ENCODE assay signal across 8 cellular contexts in the genomic region with DNA sequence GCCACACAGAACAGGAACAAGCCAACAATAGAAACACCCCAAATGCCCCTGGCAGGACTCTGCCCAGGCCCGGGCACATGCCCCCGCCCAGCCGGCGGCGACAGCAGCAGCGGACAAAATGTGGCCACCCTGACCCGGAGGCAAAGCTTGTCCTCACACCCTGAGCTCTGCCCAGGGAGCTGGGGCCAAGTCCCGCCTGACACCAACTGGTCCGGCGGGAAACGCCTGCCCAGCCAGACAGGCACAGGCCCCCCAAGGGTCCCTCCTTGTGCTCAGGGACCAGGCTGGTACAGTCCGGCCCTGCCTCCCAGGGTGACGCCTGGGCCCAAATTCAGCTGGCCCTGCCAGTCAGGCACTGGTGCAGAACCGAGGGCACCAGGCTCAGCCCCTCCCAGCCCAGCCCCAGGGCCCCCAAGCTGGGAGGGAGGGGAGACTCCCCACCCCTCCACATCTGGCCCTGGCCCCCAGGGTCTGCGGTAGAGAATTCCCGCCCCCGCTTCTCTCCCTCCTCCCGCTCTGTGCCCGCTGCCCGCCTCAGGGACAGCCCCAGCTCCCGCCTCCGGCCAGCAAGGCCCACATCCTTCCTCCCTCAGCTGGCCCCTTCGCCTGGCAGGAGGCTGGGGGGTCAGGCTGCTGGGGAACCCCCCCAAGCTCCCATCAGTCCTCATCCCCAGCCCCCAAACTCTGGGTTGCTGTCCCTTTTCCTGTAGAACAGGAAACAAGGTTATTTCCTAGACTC. TPM values are rescaled to one million over a fixed set of nuclear protein-coding genes. Genes with fewer than 3 reads are reported as not detected.
A peak's percentile ranks its signal among the peaks of the same experiment; 100 is the strongest.
DNase-seq lines count a peak whose midpoint lies in the region; ATAC-seq, FAIRE-seq and TF ChIP-seq lines count a peak whose summit lies in the region.

No MANE protein-coding gene starts in this region.

- POLR2A ChIA-PET in CD8-positive, alpha-beta T cell (lab: Charles Lee), result interaction anchor here (0.9 to 1.3 kb wide), 3 partner anchors 18 to 70 kb away, joined by 3 to 4 read pairs (median 3); a partner anchor contains a TSS

- peaks cover 74% of the 10 kb centered on the region for H3K4me1 ChIP-seq in CD8-positive, alpha-beta T cell (ENCODE audit: insufficient read depth, low read length)
- H3K4me1 ChIP-seq in KMS-11 (ENCODE audit: low read depth, poor library complexity, severe bottlenecking), result peaks cover 21% of the 10 kb centered on the region
- peaks cover 58% of the 10 kb centered on the region for H3K4me1 ChIP-seq in stomach smooth muscle (ENCODE audit: control insufficient read depth, insufficient read depth, low read length)

- no peaks in the 10 kb centered on the region for H4K20me1 ChIP-seq in KMS-11 (ENCODE audit: insufficient read depth)

- H3K27ac Mint-ChIP-seq in CD8-positive, alpha-beta T cell, result peak overlapping the region; percentile 69

- peak overlapping the region; percentile 42 for H3K4me3 ChIP-seq in CD8-positive, alpha-beta T cell (ENCODE audit: low read depth, low read length)
- H3K4me3 ChIP-seq in KMS-11 (IDR thresholded peaks at IDR 0.05; ENCODE audit: insufficient read depth, low read depth, low read length) (no peak overlapping the region), cardiac fibroblast (replicated peaks in 1 of 2; ENCODE audit: low read depth in 2 of 2, low read length in 2 of 2) (peak overlapping the region; percentile 86 to 90), stomach smooth muscle (ENCODE audit: low read length in 2 of 2) (peak overlapping the region; percentile 84 to 89)

- H3K36me3 ChIP-seq in CD8-positive, alpha-beta T cell (ENCODE audit: insufficient read depth, low read length), result no peaks in the 10 kb centered on the region
- no peaks in the 10 kb centered on the region for H3K36me3 ChIP-seq in KMS-11 (ENCODE audit: insufficient read depth)
- H3K36me3 ChIP-seq in stomach smooth muscle (ENCODE audit: control insufficient read depth in 2 of 2, insufficient read depth in 2 of 2, low read length in 2 of 2), result peaks cover 0 to 3% of the 10 kb centered on the region in 2 donors

- H3K79me2 ChIP-seq in KMS-11 (ENCODE audit: insufficient read depth, low read depth), result no peaks in the 10 kb centered on the region

- peak overlapping the region; percentile 51; the same call in 1 of the 2 replicates for H3K4me2 ChIP-seq in KMS-11

- ATAC-seq in CD8-positive, alpha-beta T cell, result no peak
- ATAC-seq in left colon (peak; percentile 44), HG03039 (IDR thresholded peaks at IDR 0.05; ENCODE audit: unreplicated experiment) (no peak), GM18502 (IDR thresholded peaks at IDR 0.05; ENCODE audit: poor library complexity, unreplicated experiment) (no peak)

- no peak for DNase-seq in CD8-positive, alpha-beta T cell
- DNase-seq in cardiac fibroblast (ENCODE audit: low read depth in 2 of 2) (no peak), left colon (peak; percentile 47 to 53), D721Med (ENCODE audit: insufficient read length, low spot score) (no peak)

- no peak overlapping the region for H3K27ac ChIP-seq in CD8-positive, alpha-beta T cell (ENCODE audit: low read depth, low read length)
- H3K27ac ChIP-seq in KMS-11, result no peak overlapping the region
- H3K27ac ChIP-seq in stomach smooth muscle (ENCODE audit: low read length), result peak overlapping the region; percentile 82

- peak overlapping the region; percentile 82 for H3K4me3 Mint-ChIP-seq in CD8-positive, alpha-beta T cell

- no peak overlapping the region for H2AFZ ChIP-seq in KMS-11 (ENCODE audit: low read depth)

- CTCF ChIA-PET in CD8-positive, alpha-beta T cell (lab: Charles Lee), result interaction anchor here (0.7 to 14.7 kb wide), 10 partner anchors 10 to 305 kb away, joined by 3 to 405 read pairs (median 4); a partner anchor contains a TSS

- H3K9me3 Mint-ChIP-seq in CD8-positive, alpha-beta T cell, result no peaks in the 10 kb centered on the region

- peaks cover 2% of the 10 kb centered on the region for H3K36me3 Mint-ChIP-seq in CD8-positive, alpha-beta T cell

- H3K4me1 Mint-ChIP-seq in CD8-positive, alpha-beta T cell (ENCODE audit: low read depth), result peaks cover 46% of the 10 kb centered on the region

- H3K27me3 Mint-ChIP-seq in CD8-positive, alpha-beta T cell (ENCODE audit: low read depth), result no peaks in the 10 kb centered on the region

- no peaks in the 10 kb centered on the region for H3K27me3 ChIP-seq in CD8-positive, alpha-beta T cell (ENCODE audit: insufficient read depth, low read length)
- H3K27me3 ChIP-seq in KMS-11 (ENCODE audit: insufficient read depth, low read depth), result no peaks in the 10 kb centered on the region
- no peaks in the 10 kb centered on the region for H3K27me3 ChIP-seq in stomach smooth muscle (ENCODE audit: control insufficient read depth in 1 of 2, insufficient read depth in 2 of 2, low read length in 2 of 2)

- no peaks in the 10 kb centered on the region for H3K9me3 ChIP-seq in CD8-positive, alpha-beta T cell (ENCODE audit: low read length)
- no peaks in the 10 kb centered on the region for H3K9me3 ChIP-seq in stomach smooth muscle (ENCODE audit: control insufficient read depth in 2 of 2, low read length in 2 of 2)

- FAIRE-seq in D721Med (lab: Jason Lieb, UNC), result no peak

- intact Hi-C loops in CD8-positive, alpha-beta T cell (cut with DNase I, micrococcal nuclease), result loop anchor here (5.0 to 10.0 kb wide), 2 partner anchors 125 to 367 kb away; a partner anchor contains a TSS
- intact Hi-C loops in left colon (cut with DNase I, micrococcal nuclease), result loop anchor here (5.0 to 10.0 kb wide), 2 partner anchors 200 to 207 kb away; a partner anchor contains a TSS

- no peak for TF ChIP-seq CTCF in CD8-positive, alpha-beta T cell (IDR thresholded peaks at IDR 0.05)
- TF ChIP-seq CTCF in KMS-11 (conservative IDR thresholded peaks at IDR 0.05; ENCODE audit: low read depth, low read length) (no peak), cardiac fibroblast (IDR thresholded peaks at IDR 0.05; ENCODE audit: low read depth, low read length) (no peak), D721Med (IDR thresholded peaks at IDR 0.05; ENCODE audit: insufficient read depth, missing control alignments) (no peak)

- no peak overlapping the region for H3K9ac ChIP-seq in KMS-11
- H3K9ac ChIP-seq in stomach smooth muscle (ENCODE audit: low read length in 2 of 2), result peak overlapping the region; percentile 65 to 78

RNA-seq across cellular contexts. Expression of a gene that starts 2.0 kb away (rescaled TPM):
- total RNA-seq in CD8-positive, alpha-beta T cell, result 10 to 100 TPM; 19.5 to 21.1 TPM
- 10 to 100 TPM; 21.5 to 25.2 TPM for total RNA-seq in left colon

RNA-seq across cellular contexts. Expression of a gene that starts 33.0 kb away (rescaled TPM):
- total RNA-seq in CD8-positive, alpha-beta T cell, result 1 to 10 TPM; 1.4 to 2.5 TPM
- 1 to 10 TPM; 1.6 to 2.2 TPM for total RNA-seq in left colon

Comparison
In these comparisons a context has a peak if more than half of its experiments do, and no peak if none do; other contexts are left out.
1. DNase-seq: peak in left colon (2 of 2); none in CD8-positive, alpha-beta T cell (0 of 7), cardiac fibroblast (0 of 2) and D721Med (single experiment).